Comparison of ENCODE assay signal across 8 cellular contexts in the genomic region with DNA sequence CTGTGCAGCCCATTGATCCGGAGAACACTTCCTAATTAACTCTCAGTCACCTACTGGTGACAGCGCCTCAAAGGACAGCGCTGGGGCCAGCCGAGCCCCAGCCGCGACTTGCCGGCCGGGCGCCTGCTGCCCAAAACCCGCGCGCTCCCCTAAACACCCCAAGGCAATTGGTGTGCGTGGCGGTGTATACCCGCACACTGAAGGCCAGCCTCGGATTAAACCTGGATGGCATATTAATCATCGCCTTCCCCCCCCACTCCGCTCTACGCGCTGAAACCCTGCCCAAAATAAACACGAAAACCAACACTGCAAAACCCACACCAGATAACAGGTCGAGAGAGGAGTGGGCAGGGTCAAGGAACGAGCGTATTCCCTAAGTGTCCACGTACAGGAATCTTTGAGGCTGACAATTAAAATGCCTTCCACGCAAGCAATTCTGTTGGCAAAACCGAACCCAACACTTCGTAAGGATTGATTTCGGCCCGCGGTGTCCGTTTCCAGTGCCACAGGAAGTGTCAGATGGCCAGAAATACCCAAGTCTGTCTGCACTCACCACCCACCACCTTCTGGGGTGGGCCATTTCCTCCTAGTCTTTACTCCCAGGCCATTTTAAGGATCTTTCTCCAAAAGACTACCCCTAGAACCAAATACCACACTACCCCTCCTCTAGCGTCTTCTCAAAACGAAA. TPM values are rescaled to one million over a fixed set of nuclear protein-coding genes. Genes with fewer than 3 reads are reported as not detected.
DNase-seq lines count a peak whose midpoint lies in the region; ATAC-seq and TF ChIP-seq lines count a peak whose summit lies in the region.

No MANE protein-coding gene starts in this region.

- H3K4me1 ChIP-seq in hepatocyte (ENCODE audit: insufficient read depth): peaks cover 65% of the 10 kb centered on the region

- peak overlapping the region; percentile 47 for H3K4me3 ChIP-seq in hepatocyte

- 13% methylated on average over 33 of the region's 34 CpGs for WGBS in hepatocyte (ENCODE audit: low lambda C conversion rate, missing lambda C conversion rate)

- ATAC-seq in activated B cell treated with CpG ODN at 0.5 μM for 24 hours (ENCODE audit: low read depth): no peak
- no peak for ATAC-seq in stimulated activated effector memory CD8-positive, alpha-beta T cell treated with anti-CD3 and anti-CD28 coated beads, Interleukin-12 subunit alpha, Interleukin-12 subunit beta, amount 100 ng/mL, for 72 hours
- no peak for ATAC-seq in HG02763 (IDR thresholded peaks at IDR 0.05; ENCODE audit: unreplicated experiment)
- ATAC-seq in GM18909 (IDR thresholded peaks at IDR 0.05; ENCODE audit: poor library complexity, unreplicated experiment): no peak

- H3K4me1 Mint-ChIP-seq in activated B cell treated with CpG ODN at 0.5 μM for 24 hours: peaks cover 40% of the 10 kb centered on the region
- H3K4me1 Mint-ChIP-seq in stimulated activated effector memory CD8-positive, alpha-beta T cell treated with anti-CD3 and anti-CD28 coated beads, Interleukin-12 subunit alpha, Interleukin-12 subunit beta, amount 100 ng/mL, for 72 hours: peaks cover 38% of the 10 kb centered on the region

- no peaks in the 10 kb centered on the region for H3K36me3 ChIP-seq in hepatocyte (replicated peaks; ENCODE audit: insufficient read depth, low read depth)

- H3K4me2 ChIP-seq in hepatocyte: peak overlapping the region; percentile 99

- CTCF ChIA-PET in activated B cell treated with CpG ODN at 0.5 μM for 24 hours (lab: Charles Lee): no interaction called here

- intact Hi-C loops in activated B cell treated with CpG ODN at 0.5 μM for 24 hours (cut with micrococcal nuclease): loop anchor here (5.0 to 10.0 kb wide), 6 partner anchors 172 to 1290 kb away; a partner anchor contains a TSS

- H3K27me3 ChIP-seq in hepatocyte: peaks cover 55% of the 10 kb centered on the region

- peaks cover 50% of the 10 kb centered on the region for H4K20me1 ChIP-seq in hepatocyte (ENCODE audit: insufficient read depth, poor library complexity, severe bottlenecking)

- no peak overlapping the region for H2AFZ ChIP-seq in hepatocyte

- DNase-seq in NCI-H82 (lab: John Stamatoyannopoulos, UW) (peak; percentile 55), NCI-H82 treated with DMSO at 0.1 percent for 48 hours (lab: John Stamatoyannopoulos, UW; ENCODE audit: unreplicated experiment) (no peak), activated B cell treated with CpG ODN at 0.5 μM for 24 hours (no peak), hepatocyte (ENCODE audit: low spot score) (no peak), NCI-H345 (lab: John Stamatoyannopoulos, UW) (no peak)
- DNase-seq in stimulated activated effector memory CD8-positive, alpha-beta T cell treated with anti-CD3 and anti-CD28 coated beads, Interleukin-12 subunit alpha, Interleukin-12 subunit beta, amount 100 ng/mL, for 72 hours (ENCODE audit: low spot score in 2 of 2): no peak

- peaks cover 6% of the 10 kb centered on the region for H3K36me3 Mint-ChIP-seq in activated B cell treated with CpG ODN at 0.5 μM for 24 hours (ENCODE audit: low read depth)
- H3K36me3 Mint-ChIP-seq in stimulated activated effector memory CD8-positive, alpha-beta T cell treated with anti-CD3 and anti-CD28 coated beads, Interleukin-12 subunit alpha, Interleukin-12 subunit beta, amount 100 ng/mL, for 72 hours: peaks cover 56% of the 10 kb centered on the region

- peaks cover 75% of the 10 kb centered on the region for H3K79me2 ChIP-seq in hepatocyte

- H3K9me3 Mint-ChIP-seq in activated B cell treated with CpG ODN at 0.5 μM for 24 hours: no peaks in the 10 kb centered on the region
- H3K9me3 Mint-ChIP-seq in stimulated activated effector memory CD8-positive, alpha-beta T cell treated with anti-CD3 and anti-CD28 coated beads, Interleukin-12 subunit alpha, Interleukin-12 subunit beta, amount 100 ng/mL, for 72 hours: no peaks in the 10 kb centered on the region

- peak overlapping the region; percentile 88 for H3K27ac ChIP-seq in hepatocyte

- TF ChIP-seq CTCF in activated B cell treated with CpG ODN at 0.5 μM for 24 hours (IDR thresholded peaks at IDR 0.05): no peak
- no peak for TF ChIP-seq CTCF in hepatocyte (IDR thresholded peaks at IDR 0.05; ENCODE audit: poor library complexity)

- H3K27ac Mint-ChIP-seq in activated B cell treated with CpG ODN at 0.5 μM for 24 hours: peak overlapping the region; percentile 82
- peak overlapping the region; percentile 84 for H3K27ac Mint-ChIP-seq in stimulated activated effector memory CD8-positive, alpha-beta T cell treated with anti-CD3 and anti-CD28 coated beads, Interleukin-12 subunit alpha, Interleukin-12 subunit beta, amount 100 ng/mL, for 72 hours

- H3K27me3 Mint-ChIP-seq in activated B cell treated with CpG ODN at 0.5 μM for 24 hours: no peaks in the 10 kb centered on the region

- H3K4me3 Mint-ChIP-seq in activated B cell treated with CpG ODN at 0.5 μM for 24 hours: peak overlapping the region; percentile 89
- H3K4me3 Mint-ChIP-seq in stimulated activated effector memory CD8-positive, alpha-beta T cell treated with anti-CD3 and anti-CD28 coated beads, Interleukin-12 subunit alpha, Interleukin-12 subunit beta, amount 100 ng/mL, for 72 hours: peak overlapping the region; percentile 90

- H3K9me3 ChIP-seq in hepatocyte (ENCODE audit: low read depth): no peaks in the 10 kb centered on the region

- no peaks in the 10 kb centered on the region for H3K9me2 ChIP-seq in hepatocyte (replicated peaks; ENCODE audit: insufficient read depth)

- POLR2A ChIA-PET in activated B cell treated with CpG ODN at 0.5 μM for 24 hours (lab: Charles Lee): interaction anchor here (0.6 to 9.4 kb wide), 8 partner anchors 11 to 81 kb away, joined by 3 to 268 read pairs (median 18); no protein-coding TSS in a partner anchor

RNA-seq across cellular contexts. Expression of a gene that starts 2.7 kb away (rescaled TPM):
- 59.3 and 60.4 TPM in 2 replicates for total RNA-seq in activated B cell treated with CpG ODN at 0.5 μM for 24 hours
- 22.7 and 22.9 TPM in 2 replicates for total RNA-seq in hepatocyte
- polyA plus RNA-seq in hepatocyte: 13.6 and 15.3 TPM in 2 replicates
